ENCODE assay signal across 20 cellular contexts in the genomic region with DNA sequence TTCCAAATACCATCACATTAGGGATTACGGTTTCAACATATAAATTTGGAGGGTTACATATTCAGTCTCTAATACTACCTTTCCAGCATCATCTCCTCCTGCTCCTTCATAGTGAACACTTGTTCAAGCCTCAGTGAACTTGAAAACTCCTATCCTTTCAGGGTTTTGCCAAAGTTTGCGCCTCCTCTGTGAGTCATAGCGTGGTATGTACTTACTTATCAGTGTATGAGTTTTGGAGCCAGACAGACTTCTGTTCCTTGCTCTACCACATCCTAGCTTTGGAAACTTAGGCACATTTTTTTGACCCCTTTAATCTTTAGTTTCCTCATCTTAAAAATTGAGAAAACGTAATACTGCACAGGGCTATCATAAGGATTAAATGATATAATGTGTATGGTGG.
DNase-seq lines count a peak whose midpoint lies in the region; ATAC-seq and TF ChIP-seq lines count a peak whose summit lies in the region.
"Had no signal": no experiment of that assay in that cellular context is flagged by ENCODE, and none has a peak within 500 bp of the region (broad histone marks: within the 10 kb centered on the region; RNA-seq: fewer than 3 reads in every experiment).

No MANE protein-coding gene starts in this region.

- no peaks in the 10 kb centered on the region for H3K9me3 Mint-ChIP-seq in activated CD4-positive, alpha-beta memory T cell treated with anti-CD3 and anti-CD28 coated beads for 36 hours
- H3K9me3 Mint-ChIP-seq: CD4-positive, alpha-beta T cell; IgD-negative memory B cell had no signal

- H2AFZ ChIP-seq in smooth muscle cell (ENCODE audit: low read depth): no peak overlapping the region

- intact Hi-C loops in activated CD4-positive, alpha-beta memory T cell treated with anti-CD3 and anti-CD28 coated beads for 36 hours (cut with micrococcal nuclease): no loop called here

- peaks cover 7% of the 10 kb centered on the region for H3F3A ChIP-seq in smooth muscle cell (ENCODE audit: low read depth)

- H3K4me2 ChIP-seq in smooth muscle cell: peak overlapping the region; percentile 1

- H3K36me3 ChIP-seq in smooth muscle cell (ENCODE audit: low read depth): no peaks in the 10 kb centered on the region
- H3K36me3 ChIP-seq: SJSA1 had no signal

- no peak overlapping the region for H3K9ac ChIP-seq in smooth muscle cell (ENCODE audit: low read depth)

- no peaks in the 10 kb centered on the region for H3K27me3 ChIP-seq in smooth muscle cell (ENCODE audit: low read depth)
- H3K27me3 ChIP-seq: SJSA1 had no signal

- peak; percentile 10 for DNase-seq in HT1080 (ENCODE audit: low read depth)
- DNase-seq in astrocyte of the cerebellum (ENCODE audit: low read depth): peak; percentile 1
- peak; percentile 55 for DNase-seq in fibroblast of the aortic adventitia (ENCODE audit: low read depth)
- no peak for DNase-seq in smooth muscle cell (lab: John Stamatoyannopoulos, UW; ENCODE audit: unreplicated experiment)
- no peak for DNase-seq in activated CD4-positive, alpha-beta memory T cell treated with anti-CD3 and anti-CD28 coated beads for 36 hours
- DNase-seq in stimulated activated naive CD8-positive, alpha-beta T cell treated with anti-CD3 and anti-CD28 coated beads, Interleukin-15, Interleukin-2, amounts not matched to agents 100 U/mL and 50 U/mL, for 24 hours: no peak
- DNase-seq: Calu3; CD4-positive, alpha-beta T cell; DMS79 treated with DMSO at 0.1 percent for 48 hours; MV-4-11; NCI-H146; NCI-H2081 treated with DMSO at 0.1 percent for 48 hours; NCI-H345; NCI-H69; NK-92 treated with Interleukin-12 subunit alpha and Interleukin-12 subunit beta, amount 100 ng/mL, for 24 hours; OCI-M1 had no signal

- no peaks in the 10 kb centered on the region for H3K36me3 Mint-ChIP-seq in activated CD4-positive, alpha-beta memory T cell treated with anti-CD3 and anti-CD28 coated beads for 36 hours
- H3K36me3 Mint-ChIP-seq: IgD-negative memory B cell had no signal

- no peaks in the 10 kb centered on the region for H3K79me2 ChIP-seq in smooth muscle cell (ENCODE audit: low read depth)

- TF ChIP-seq CTCF in astrocyte of the cerebellum (IDR thresholded peaks at IDR 0.05; ENCODE audit: low read depth, low read length, missing control alignments): no peak
- TF ChIP-seq CTCF in fibroblast of the aortic adventitia (IDR thresholded peaks at IDR 0.05; ENCODE audit: insufficient read depth, low read length): no peak
- no peak for TF ChIP-seq CTCF in smooth muscle cell (IDR thresholded peaks at IDR 0.05; ENCODE audit: borderline replicate concordance, insufficient read depth, poor library complexity, severe bottlenecking)

- CTCF ChIA-PET in activated CD4-positive, alpha-beta memory T cell treated with anti-CD3 and anti-CD28 coated beads for 36 hours (lab: Charles Lee): interaction anchor here (0.7 kb wide), 1 partner anchor 1070 kb away, joined by 3 read pairs; no protein-coding TSS in a partner anchor

- no peak overlapping the region for H3K4me3 ChIP-seq in astrocyte of the cerebellum (ENCODE audit: low read depth, low read length)
- no peak overlapping the region for H3K4me3 ChIP-seq in fibroblast of the aortic adventitia (ENCODE audit: low read depth, low read length)
- no peak overlapping the region for H3K4me3 ChIP-seq in smooth muscle cell
- H3K4me3 ChIP-seq: SJSA1 had no signal

- no peak overlapping the region for H3K27ac Mint-ChIP-seq in activated CD4-positive, alpha-beta memory T cell treated with anti-CD3 and anti-CD28 coated beads for 36 hours
- H3K27ac Mint-ChIP-seq: B cell; CD4-positive, alpha-beta T cell; IgD-negative memory B cell had no signal

- POLR2A ChIA-PET in activated CD4-positive, alpha-beta memory T cell treated with anti-CD3 and anti-CD28 coated beads for 36 hours (lab: Charles Lee): no interaction called here

- no peaks in the 10 kb centered on the region for H3K9me3 ChIP-seq in smooth muscle cell (replicated peaks; ENCODE audit: low read depth)
- H3K9me3 ChIP-seq: SJSA1 had no signal

- no peak for ATAC-seq in stimulated activated naive CD8-positive, alpha-beta T cell treated with anti-CD3 and anti-CD28 coated beads, Interleukin-15, Interleukin-2, amounts not matched to agents 100 U/mL and 50 U/mL, for 24 hours
- no peak for ATAC-seq in HG03025 (IDR thresholded peaks at IDR 0.05; ENCODE audit: low FRiP score, unreplicated experiment)

- H3K27me3 Mint-ChIP-seq in activated CD4-positive, alpha-beta memory T cell treated with anti-CD3 and anti-CD28 coated beads for 36 hours: peaks cover 2% of the 10 kb centered on the region
- H3K27me3 Mint-ChIP-seq: CD4-positive, alpha-beta T cell; IgD-negative memory B cell had no signal

- no peaks in the 10 kb centered on the region for H4K20me1 ChIP-seq in smooth muscle cell (ENCODE audit: low read depth)

- in situ Hi-C loops in astrocyte of the cerebellum (cut with HindIII; ENCODE audit: low sequenced_read_pairs): no loop called here

- H3K27ac ChIP-seq in smooth muscle cell (ENCODE audit: low read depth): peak overlapping the region; percentile 55
- H3K27ac ChIP-seq: SJSA1 had no signal

- H3K4me1 Mint-ChIP-seq in activated CD4-positive, alpha-beta memory T cell treated with anti-CD3 and anti-CD28 coated beads for 36 hours (ENCODE audit: low read depth): no peaks in the 10 kb centered on the region
- H3K4me1 Mint-ChIP-seq: B cell, IgD-negative memory B cell had no signal

- no peaks in the 10 kb centered on the region for H3K4me1 ChIP-seq in smooth muscle cell (ENCODE audit: low read depth)
- H3K4me1 ChIP-seq: SJSA1 had no signal

- H3K4me3 Mint-ChIP-seq in activated CD4-positive, alpha-beta memory T cell treated with anti-CD3 and anti-CD28 coated beads for 36 hours: no peak overlapping the region
- H3K4me3 Mint-ChIP-seq: B cell; CD4-positive, alpha-beta T cell; IgD-negative memory B cell had no signal

- WGBS in smooth muscle cell (ENCODE audit: low lambda C conversion rate): 33% methylated on average over 4 of the region's 4 CpGs

Comparison
In these comparisons a context has a peak if more than half of its experiments do, and no peak if none do; other contexts are left out.
1. DNase-seq: peak in HT1080 (single experiment), astrocyte of the cerebellum (single experiment) and fibroblast of the aortic adventitia (single experiment); none in smooth muscle cell (single experiment), activated CD4-positive, alpha-beta memory T cell treated with anti-CD3 and anti-CD28 coated beads for 36 hours (single experiment) and stimulated activated naive CD8-positive, alpha-beta T cell treated with anti-CD3 and anti-CD28 coated beads, Interleukin-15, Interleukin-2, amounts not matched to agents 100 U/mL and 50 U/mL, for 24 hours (single experiment).